In genomic region chr16:31880322-31880979, GRCh38 we compare ENCODE assay signal across 7 cellular contexts. TPM values are rescaled to one million over a fixed set of nuclear protein-coding genes. Genes with fewer than 3 reads are reported as not detected.
DNase-seq lines count a peak whose midpoint lies in the region; ATAC-seq lines count a peak whose summit lies in the region.

No MANE protein-coding gene starts in this region.

- no peak overlapping the region for H3K9ac ChIP-seq in skeletal muscle satellite cell (ENCODE audit: low read depth, low read length)

- peak; percentile 61 for ATAC-seq in GM18870 (IDR thresholded peaks at IDR 0.05; ENCODE audit: unreplicated experiment)
- peak; percentile 33 for ATAC-seq in HG03457 (IDR thresholded peaks at IDR 0.05; ENCODE audit: unreplicated experiment)
- ATAC-seq in GM19324 (IDR thresholded peaks at IDR 0.05; ENCODE audit: low FRiP score, unreplicated experiment) = no peak
- ATAC-seq in HG03108 (IDR thresholded peaks at IDR 0.05; ENCODE audit: unreplicated experiment) = no peak

- H3K4me3 Mint-ChIP-seq in activated CD4-positive, alpha-beta memory T cell treated with anti-CD3 and anti-CD28 coated beads for 36 hours = peak overlapping the region; percentile 90

- peak; percentile 73 for DNase-seq in activated CD4-positive, alpha-beta memory T cell treated with anti-CD3 and anti-CD28 coated beads for 36 hours
- DNase-seq in fibroblast of the conjunctiva (ENCODE audit: low read depth) = peak; percentile 39

- no peaks in the 10 kb centered on the region for H3K9me3 ChIP-seq in skeletal muscle satellite cell (replicated peaks; ENCODE audit: low read length)

- POLR2A ChIA-PET in activated CD4-positive, alpha-beta memory T cell treated with anti-CD3 and anti-CD28 coated beads for 36 hours (lab: Charles Lee) = interaction anchor here (1.2 to 1.5 kb wide), 2 partner anchors 11 to 12 kb away, joined by 4 to 7 read pairs; no protein-coding TSS in a partner anchor

- H3K4me3 ChIP-seq in skeletal muscle satellite cell (ENCODE audit: low read length) = peak overlapping the region; percentile 12

- peaks cover 52% of the 10 kb centered on the region for H3K36me3 ChIP-seq in skeletal muscle satellite cell (ENCODE audit: insufficient read depth, low read length)

- peaks cover 87% of the 10 kb centered on the region for H3K4me1 Mint-ChIP-seq in activated CD4-positive, alpha-beta memory T cell treated with anti-CD3 and anti-CD28 coated beads for 36 hours (ENCODE audit: low read depth)

- H3K4me2 ChIP-seq in skeletal muscle satellite cell (ENCODE audit: low read length) = peak overlapping the region; percentile 2

- H3K36me3 Mint-ChIP-seq in activated CD4-positive, alpha-beta memory T cell treated with anti-CD3 and anti-CD28 coated beads for 36 hours = peaks cover 83% of the 10 kb centered on the region

- CTCF ChIA-PET in activated CD4-positive, alpha-beta memory T cell treated with anti-CD3 and anti-CD28 coated beads for 36 hours (lab: Charles Lee) = interaction anchor here (1.9 kb wide), 1 partner anchor 12 kb away, joined by 13 read pairs; no protein-coding TSS in a partner anchor

- peak overlapping the region; percentile 99 for H3K27ac Mint-ChIP-seq in activated CD4-positive, alpha-beta memory T cell treated with anti-CD3 and anti-CD28 coated beads for 36 hours

- no peaks in the 10 kb centered on the region for H3K27me3 Mint-ChIP-seq in activated CD4-positive, alpha-beta memory T cell treated with anti-CD3 and anti-CD28 coated beads for 36 hours

- no peaks in the 10 kb centered on the region for H3K27me3 ChIP-seq in skeletal muscle satellite cell (ENCODE audit: control insufficient read depth, insufficient read depth, low read length)

- peaks cover 33% of the 10 kb centered on the region for H3K4me1 ChIP-seq in skeletal muscle satellite cell (ENCODE audit: control insufficient read depth, insufficient read depth, low read length)

- intact Hi-C loops in activated CD4-positive, alpha-beta memory T cell treated with anti-CD3 and anti-CD28 coated beads for 36 hours (cut with micrococcal nuclease) = loop anchor here (1.0 kb wide), 1 partner anchor 8 kb away; no protein-coding TSS in a partner anchor

- H3K9me3 Mint-ChIP-seq in activated CD4-positive, alpha-beta memory T cell treated with anti-CD3 and anti-CD28 coated beads for 36 hours = no peaks in the 10 kb centered on the region

RNA-seq across cellular contexts. Expression of gene ZNF267, which starts 6.8 kb away (rescaled TPM):
- 10 to 100 TPM; 72.1 to 76.4 TPM for total RNA-seq in activated CD4-positive, alpha-beta memory T cell treated with anti-CD3 and anti-CD28 coated beads for 36 hours
- total RNA-seq in skeletal muscle satellite cell (2012; rRNA removed) = 15.2 and 17.9 TPM in 2 replicates

Comparison
In these comparisons a context has a peak if more than half of its experiments do, and no peak if none do; other contexts are left out.
1. ATAC-seq: peak in GM18870 (single experiment) and HG03457 (single experiment); none in GM19324 (single experiment) and HG03108 (single experiment).